In genomic region chr19:12794936-12795335, GRCh38 we compare ENCODE assay signal across 13 cellular contexts. TPM values are rescaled to one million over a fixed set of nuclear protein-coding genes. Genes with fewer than 3 reads are reported as not detected.
A peak's percentile ranks its signal among the peaks of the same experiment; 100 is the strongest.
DNase-seq lines count a peak whose midpoint lies in the region; ATAC-seq, FAIRE-seq and TF ChIP-seq lines count a peak whose summit lies in the region.
"Had no signal": no experiment of that assay in that cellular context is flagged by ENCODE, and none has a peak within 500 bp of the region (broad histone marks: within the 10 kb centered on the region; RNA-seq: fewer than 3 reads in every experiment).

No MANE protein-coding gene starts in this region.

- FAIRE-seq in astrocyte (lab: Jason Lieb, UNC) = no peak
- FAIRE-seq: GM12891 had no signal

- peak overlapping the region; percentile 81 for H3K4me3 Mint-ChIP-seq in stimulated activated naive CD8-positive, alpha-beta T cell treated with anti-CD3 and anti-CD28 coated beads, Interleukin-15, Interleukin-2, amounts not matched to agents 100 ng/mL and 50 ng/mL, for 24 hours
- H3K4me3 Mint-ChIP-seq in astrocyte (ENCODE audit: unreplicated experiment) (peak overlapping the region; percentile 90), naive B cell (peak overlapping the region in 6 of 8 donors; percentile 80 to 89 (median 86))

- H3K4me1 ChIP-seq in astrocyte (ENCODE audit: insufficient read depth, low read length) = peaks cover 22% of the 10 kb centered on the region

- H4K20me1 ChIP-seq in astrocyte (ENCODE audit: insufficient read depth, low read length) = peaks cover 21% of the 10 kb centered on the region

- no peak for DNase-seq in stimulated activated naive CD8-positive, alpha-beta T cell treated with anti-CD3 and anti-CD28 coated beads, Interleukin-15, Interleukin-2, amounts not matched to agents 100 U/mL and 50 U/mL, for 24 hours
- DNase-seq in astrocyte (ENCODE audit: low read depth) (no peak), naive B cell (no peak), mesenteric fat pad (ENCODE audit: low spot score) (no peak), KBM-7 (no peak)
- DNase-seq: Caco-2; stimulated activated CD4-positive, alpha-beta T cell treated with anti-CD3 and anti-CD28 coated beads, Interleukin-12 subunit alpha, Interleukin-12 subunit beta, amount 100 ng/mL, for 4 hours; substantia nigra had no signal

- no peaks in the 10 kb centered on the region for H3K27me3 Mint-ChIP-seq in stimulated activated naive CD8-positive, alpha-beta T cell treated with anti-CD3 and anti-CD28 coated beads, Interleukin-15, Interleukin-2, amounts not matched to agents 100 ng/mL and 50 ng/mL, for 24 hours
- H3K27me3 Mint-ChIP-seq in astrocyte (ENCODE audit: low read depth, unreplicated experiment) (no peaks in the 10 kb centered on the region), naive B cell (peaks cover 0 to 3% (median 0%) of the 10 kb centered on the region in 3 donors)

- H3K9me3 ChIP-seq in astrocyte (ENCODE audit: insufficient read depth, low read depth, low read length) = no peaks in the 10 kb centered on the region
- H3K9me3 ChIP-seq: Caco-2 had no signal

- H2AFZ ChIP-seq in astrocyte (ENCODE audit: low read depth, low read length) = no peak overlapping the region

- no peak for ATAC-seq in stimulated activated naive CD8-positive, alpha-beta T cell treated with anti-CD3 and anti-CD28 coated beads, Interleukin-15, Interleukin-2, amounts not matched to agents 100 U/mL and 50 U/mL, for 24 hours
- ATAC-seq in naive B cell (ENCODE audit: low read depth in 2 of 2) (no peak), GM19395 (IDR thresholded peaks at IDR 0.05; ENCODE audit: unreplicated experiment) (no peak), GM18870 (IDR thresholded peaks at IDR 0.05; ENCODE audit: unreplicated experiment) (no peak)

- peaks cover 10% of the 10 kb centered on the region for H3K36me3 Mint-ChIP-seq in stimulated activated naive CD8-positive, alpha-beta T cell treated with anti-CD3 and anti-CD28 coated beads, Interleukin-15, Interleukin-2, amounts not matched to agents 100 ng/mL and 50 ng/mL, for 24 hours (ENCODE audit: low read depth)
- peaks cover 2% of the 10 kb centered on the region for H3K36me3 Mint-ChIP-seq in astrocyte (ENCODE audit: low read depth, unreplicated experiment)
- no peaks in the 10 kb centered on the region for H3K36me3 Mint-ChIP-seq in naive B cell

- H3K36me3 ChIP-seq in astrocyte (ENCODE audit: insufficient read depth, low read length) = no peaks in the 10 kb centered on the region

- no peak overlapping the region for H3K27ac ChIP-seq in astrocyte (ENCODE audit: low read depth, low read length)

- in situ Hi-C loops in KBM-7 (cut with MboI; ENCODE audit: low pct_unique_long_range_greater_than_20kb, low sequenced_read_pairs) = no loop called here

- no peak overlapping the region for H3K9ac ChIP-seq in astrocyte (ENCODE audit: low read length)

- peaks cover 21% of the 10 kb centered on the region for H3K79me2 ChIP-seq in astrocyte (ENCODE audit: insufficient read depth, low read length)

- TF ChIP-seq CTCF in astrocyte (IDR thresholded peaks at IDR 0.05; ENCODE audit: insufficient read depth, low read depth, low read length) = no peak

- H3K27me3 ChIP-seq in astrocyte (ENCODE audit: insufficient read depth, low read length) = no peaks in the 10 kb centered on the region

- peak overlapping the region; percentile 91 for H3K27ac Mint-ChIP-seq in stimulated activated naive CD8-positive, alpha-beta T cell treated with anti-CD3 and anti-CD28 coated beads, Interleukin-15, Interleukin-2, amounts not matched to agents 100 ng/mL and 50 ng/mL, for 24 hours
- H3K27ac Mint-ChIP-seq in astrocyte (ENCODE audit: unreplicated experiment) = no peak overlapping the region
- peak overlapping the region in 5 of 6 donors; percentile 98 to 100 (median 99) for H3K27ac Mint-ChIP-seq in naive B cell

- no peak overlapping the region for H3K4me3 ChIP-seq in astrocyte (ENCODE audit: insufficient read depth, low read depth, low read length)

- H3K9me3 Mint-ChIP-seq in stimulated activated naive CD8-positive, alpha-beta T cell treated with anti-CD3 and anti-CD28 coated beads, Interleukin-15, Interleukin-2, amounts not matched to agents 100 ng/mL and 50 ng/mL, for 24 hours = no peaks in the 10 kb centered on the region
- H3K9me3 Mint-ChIP-seq in astrocyte (ENCODE audit: unreplicated experiment) (no peaks in the 10 kb centered on the region), naive B cell (no peaks in the 10 kb centered on the region)

- no peak overlapping the region for H3K4me2 ChIP-seq in astrocyte (ENCODE audit: low read length)

- peaks cover 36% of the 10 kb centered on the region for H3K4me1 Mint-ChIP-seq in stimulated activated naive CD8-positive, alpha-beta T cell treated with anti-CD3 and anti-CD28 coated beads, Interleukin-15, Interleukin-2, amounts not matched to agents 100 ng/mL and 50 ng/mL, for 24 hours (ENCODE audit: low read depth)
- H3K4me1 Mint-ChIP-seq in astrocyte (ENCODE audit: low read depth, unreplicated experiment) (peaks cover 21% of the 10 kb centered on the region), naive B cell (peaks cover 33 to 45% (median 33%) of the 10 kb centered on the region in 3 donors)

RNA-seq across cellular contexts. Expression of gene JUNB, which starts 3.6 kb away (rescaled TPM):
- total RNA-seq in astrocyte (101 and 126 TPM in 2 replicates), mesenteric fat pad (800 TPM)
- 1,000 to 10,000 TPM in 5 of 6 donors, 100 to 1,000 TPM in 1; 777 to 2,686 (median 1,649) TPM for polyA plus RNA-seq in naive B cell (ENCODE audit: low read depth in 6 of 6)

RNA-seq across cellular contexts. Expression of gene PRDX2, which starts 6.7 kb away (rescaled TPM):
- total RNA-seq in astrocyte (145 and 166 TPM in 2 replicates), mesenteric fat pad (238 TPM)
- polyA plus RNA-seq in naive B cell (ENCODE audit: low read depth in 6 of 6) = 100 to 1,000 TPM in 5 of 6 donors, 10 to 100 TPM in 1; 96.8 to 203 (median 126) TPM

RNA-seq across cellular contexts. Expression of gene THSD8, which starts 6.9 kb away (rescaled TPM):
- 3.6 and 4.5 TPM in 2 replicates for total RNA-seq in astrocyte
- polyA plus RNA-seq in naive B cell (ENCODE audit: low read depth in 6 of 6) = 1 to 10 TPM in 5 of 6 donors, not detected in 1; 2.0 to 6.6 (median 5.2) TPM
- total RNA-seq in mesenteric fat pad = 2.1 TPM
- total RNA-seq: M059J had no signal

RNA-seq across cellular contexts. Expression of gene RNASEH2A, which starts 11.4 kb away (rescaled TPM):
- total RNA-seq in astrocyte (5.4 and 10.5 TPM in 2 replicates), mesenteric fat pad (2.7 TPM)
- 10 to 100 TPM; 19.7 to 30.9 (median 25.1) TPM for polyA plus RNA-seq in naive B cell (ENCODE audit: low read depth in 6 of 6)

RNA-seq across cellular contexts. Expression of gene HOOK2, which starts 19.6 kb away (rescaled TPM):
- total RNA-seq in astrocyte = 21.7 and 25.9 TPM in 2 replicates
- polyA plus RNA-seq in naive B cell (ENCODE audit: low read depth in 6 of 6) = 1 to 10 TPM; 1.1 to 7.1 (median 3.3) TPM
- 57.7 TPM for total RNA-seq in mesenteric fat pad
